31 cellular contexts compared by ENCODE assay signal in the genomic region with DNA sequence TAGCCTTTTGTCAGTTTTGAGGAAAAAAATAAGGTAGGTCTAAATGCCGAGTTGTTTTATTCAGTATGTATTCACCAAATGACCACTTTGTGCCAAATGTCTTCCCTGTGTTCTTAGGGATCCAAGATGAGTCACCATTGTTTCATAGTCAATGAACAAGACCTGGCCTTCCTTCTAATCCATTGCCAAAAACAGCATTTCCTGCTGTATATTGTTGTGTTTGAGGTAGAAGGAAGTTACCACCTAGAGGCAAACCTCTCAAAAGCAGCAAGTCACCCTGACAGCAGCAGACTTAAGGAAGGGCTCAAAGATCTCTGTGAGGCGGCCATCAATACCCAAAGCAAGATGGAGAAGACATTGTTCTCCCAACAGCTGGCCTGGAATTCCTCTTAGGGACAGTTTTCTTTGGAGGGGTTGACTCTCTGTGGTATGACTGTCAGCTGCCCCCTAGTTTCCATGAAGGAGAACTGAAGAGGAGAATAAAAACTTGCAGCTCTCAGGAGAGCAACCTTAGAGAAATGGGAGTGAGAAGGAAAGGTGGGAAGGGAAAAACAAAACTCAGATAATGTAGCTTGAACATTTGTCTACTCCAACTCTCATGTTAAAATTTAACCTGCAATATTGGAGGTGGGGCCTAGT.
DNase-seq lines count a peak whose midpoint lies in the region; ATAC-seq, FAIRE-seq and TF ChIP-seq lines count a peak whose summit lies in the region.
"Had no signal": no experiment of that assay in that cellular context is flagged by ENCODE, and none has a peak within 500 bp of the region (broad histone marks: within the 10 kb centered on the region; RNA-seq: fewer than 3 reads in every experiment).

No MANE protein-coding gene starts in this region.

- no peaks in the 10 kb centered on the region for H3K9me2 ChIP-seq in Loucy (replicated peaks; ENCODE audit: low read depth, low read length)
- H3K9me2 ChIP-seq in Karpas-422 (replicated peaks; ENCODE audit: insufficient read depth, low read length) = no peaks in the 10 kb centered on the region

- H3K9ac ChIP-seq in Loucy (ENCODE audit: low read depth, low read length, poor library complexity, severe bottlenecking) (no peak overlapping the region), Karpas-422 (ENCODE audit: low read length) (no peak overlapping the region)

- CTCF ChIA-PET in A549 (lab: Yijun Ruan, JAX) = no interaction called here

- H3K27ac ChIP-seq in A549 (no peak overlapping the region), foreskin keratinocyte (no peak overlapping the region), Karpas-422 (ENCODE audit: low read length) (no peak overlapping the region)
- H3K27ac ChIP-seq: heart left ventricle, lower lobe of right lung, right lobe of liver, SK-N-MC, spleen, testis, uterus had no signal

- H3K36me3 ChIP-seq in Loucy (ENCODE audit: insufficient read depth, low read length) (no peaks in the 10 kb centered on the region), Karpas-422 (ENCODE audit: insufficient read depth, low read length) (no peaks in the 10 kb centered on the region)
- H3K36me3 ChIP-seq: heart left ventricle, lower lobe of right lung, right lobe of liver, spleen, uterus had no signal

- H3F3A ChIP-seq in Loucy (ENCODE audit: low read depth) = no peaks in the 10 kb centered on the region

- 0% methylated on average over 2 of the region's 2 CpGs for WGBS in A549 (ENCODE audit: missing lambda C conversion rate)

- DNase-seq in A549 (ENCODE audit: low read depth in 1 of 2, low spot score in 1 of 2) (no peak), astrocyte of the hippocampus (ENCODE audit: low read depth, low spot score) (peak; percentile 53), foreskin keratinocyte (peak; percentile 37 to 74), Karpas-422 (no peak), HT-29 (ENCODE audit: low spot score) (no peak)
- DNase-seq: activated CD4-positive, alpha-beta T cell treated with anti-CD3 and anti-CD28 coated beads, Interleukin-2, amount 50 U/mL, for 48 hours; activated naive CD8-positive, alpha-beta T cell treated with anti-CD3 and anti-CD28 coated beads, Interleukin-2, amount 50 U/mL, for 24 hours; activated T-cell treated with anti-CD3 and anti-CD28 coated beads, Interleukin-2, amount 50 U/mL, for 48 hours; CD4-positive, alpha-beta T cell; EL; erythroblast; heart left ventricle; lower lobe of right lung; natural killer cell; NCI-H1092; NCI-H187; NCI-H2171 treated with DMSO at 0.1 percent for 48 hours; NCI-H510A treated with DMSO at 0.1 percent for 48 hours; nucleus accumbens; right lobe of liver; spleen; stimulated activated CD4-positive, alpha-beta T cell treated with anti-CD3 and anti-CD28 coated beads, Interleukin-2, amount 100 ng/mL, for 24 hours; T-helper 1 cell; testis; uterus had no signal

- no peaks in the 10 kb centered on the region for H3K9me3 ChIP-seq in A549
- no peaks in the 10 kb centered on the region for H3K9me3 ChIP-seq in Loucy (ENCODE audit: insufficient read depth, low read depth, low read length)
- H3K9me3 ChIP-seq in Karpas-422 (ENCODE audit: low read length) = no peaks in the 10 kb centered on the region
- H3K9me3 ChIP-seq: heart left ventricle, lower lobe of right lung, right lobe of liver, testis, uterus had no signal

- no peak for TF ChIP-seq POLR2A in A549 (IDR thresholded peaks at IDR 0.05; ENCODE audit: low read length)

- no peak overlapping the region for H3K4me2 ChIP-seq in A549
- H3K4me2 ChIP-seq in Loucy (ENCODE audit: low read depth, low read length, poor library complexity, severe bottlenecking) = no peak overlapping the region
- no peak overlapping the region for H3K4me2 ChIP-seq in Karpas-422 (ENCODE audit: low read depth, low read length, poor library complexity, severe bottlenecking)

- H3K27me3 ChIP-seq in Loucy (ENCODE audit: insufficient read depth, low read length, poor library complexity, severe bottlenecking) = no peaks in the 10 kb centered on the region
- H3K27me3 ChIP-seq in foreskin keratinocyte = no peaks in the 10 kb centered on the region
- no peaks in the 10 kb centered on the region for H3K27me3 ChIP-seq in Karpas-422 (ENCODE audit: low read length)
- H3K27me3 ChIP-seq: heart left ventricle, right lobe of liver, spleen, testis, uterus had no signal

- H2AFZ ChIP-seq in Loucy (ENCODE audit: low read length) (no peak overlapping the region), Karpas-422 (ENCODE audit: low read length) (no peak overlapping the region)

- TF ChIP-seq RAD21 in A549 (conservative IDR thresholded peaks at IDR 0.05 in 1 of 2, IDR thresholded peaks at IDR 0.05 in 1 of 2) = no peak

- no peaks in the 10 kb centered on the region for H3K4me1 ChIP-seq in A549
- H3K4me1 ChIP-seq in Loucy (ENCODE audit: insufficient read depth, low read length, poor library complexity, severe bottlenecking) = no peaks in the 10 kb centered on the region
- peaks cover 3% of the 10 kb centered on the region for H3K4me1 ChIP-seq in foreskin keratinocyte
- H3K4me1 ChIP-seq in Karpas-422 (ENCODE audit: low read length) = no peaks in the 10 kb centered on the region
- H3K4me1 ChIP-seq: heart left ventricle, lower lobe of right lung, right lobe of liver, spleen, testis, uterus had no signal

- H4K20me1 ChIP-seq in Loucy (ENCODE audit: insufficient read depth, low read length, poor library complexity, severe bottlenecking) = no peaks in the 10 kb centered on the region
- H4K20me1 ChIP-seq in Karpas-422 (ENCODE audit: insufficient read depth, low read depth, low read length) = no peaks in the 10 kb centered on the region

- TF ChIP-seq CTCF in A549 (IDR thresholded peaks at IDR 0.05) (no peak), Loucy (conservative IDR thresholded peaks at IDR 0.05; ENCODE audit: low read length) (0 out of 2 replicates have a peak, but pooled peaks have one; percentile 13), foreskin keratinocyte (conservative IDR thresholded peaks at IDR 0.05) (peak; percentile 52)

- no peak for ATAC-seq in A549
- peak; percentile 93 for ATAC-seq in foreskin keratinocyte
- no peak for ATAC-seq in GM21737 (IDR thresholded peaks at IDR 0.05; ENCODE audit: unreplicated experiment)
- ATAC-seq in GM18873 (IDR thresholded peaks at IDR 0.05; ENCODE audit: low FRiP score, unreplicated experiment) = no peak
- ATAC-seq: activated naive CD8-positive, alpha-beta T cell treated with anti-CD3 and anti-CD28 coated beads, Interleukin-2, amount 50 U/mL, for 24 hours; heart left ventricle; lower lobe of right lung; natural killer cell; right lobe of liver had no signal

- TF ChIP-seq EP300 in A549 (IDR thresholded peaks at IDR 0.05) = no peak

- POLR2A ChIA-PET in A549 (lab: Yijun Ruan, JAX) = no interaction called here

- H3K4me3 ChIP-seq in A549 (no peak overlapping the region), Loucy (ENCODE audit: low read length, poor library complexity, severe bottlenecking) (no peak overlapping the region), Karpas-422 (ENCODE audit: low read length) (no peak overlapping the region)
- H3K4me3 ChIP-seq: heart left ventricle, lower lobe of right lung, right lobe of liver, SK-N-MC, spleen, testis, uterus had no signal

- FAIRE-seq in A549 (lab: Jason Lieb, UNC) = no peak
- FAIRE-seq: GM18507, GM19239 had no signal

- H3K79me2 ChIP-seq in Loucy (ENCODE audit: insufficient read depth, low read length) = no peaks in the 10 kb centered on the region
- H3K79me2 ChIP-seq in Karpas-422 (ENCODE audit: low read length) = no peaks in the 10 kb centered on the region

TF ChIP-seq in A549, 52 proteins besides CTCF, POLR2A, EP300 and RAD21:
- TF ChIP-seq SREBF2 (IDR thresholded peaks at IDR 0.05) (no peak), MYC (IDR thresholded peaks at IDR 0.05; ENCODE audit: borderline replicate concordance, low read length) (no peak), RCOR1 (IDR thresholded peaks at IDR 0.05; ENCODE audit: low read depth, low read length) (no peak), ZSCAN20 (CRISPR knock-in tag; IDR thresholded peaks at IDR 0.05) (no peak), FOSL2 (IDR thresholded peaks at IDR 0.05) (no peak), FOSL2 (CRISPR knock-in tag; IDR thresholded peaks at IDR 0.05) (peak; percentile 25; the same call in 1 of the 2 replicates), HOXB5 (CRISPR knock-in tag; IDR thresholded peaks at IDR 0.05) (no peak), CEBPB (IDR thresholded peaks at IDR 0.05) (no peak), FOSB (CRISPR knock-in tag; IDR thresholded peaks at IDR 0.05) (no peak), HEYL (CRISPR knock-in tag; IDR thresholded peaks at IDR 0.05) (no peak)

Comparison
In these comparisons a context has a peak if more than half of its experiments do, and no peak if none do; other contexts are left out.
1. DNase-seq: peak in astrocyte of the hippocampus (single experiment) and foreskin keratinocyte (2 of 2); none in A549 (0 of 2), Karpas-422 (single experiment) and HT-29 (single experiment).